ENCODE assay signal across 7 cellular contexts in genomic region chr12:30696103-30696408, GRCh38. TPM values are rescaled to one million over a fixed set of nuclear protein-coding genes. Genes with fewer than 3 reads are reported as not detected.
A peak's percentile ranks its signal among the peaks of the same experiment; 100 is the strongest.
DNase-seq lines count a peak whose midpoint lies in the region; ATAC-seq and TF ChIP-seq lines count a peak whose summit lies in the region.

No MANE protein-coding gene starts in this region.

- H3K27me3 Mint-ChIP-seq in activated T-helper 1 cell treated with anti-CD3 and anti-CD28 coated beads, Interleukin-12 subunit alpha, Interleukin-12 subunit beta, Interleukin-2, Interleukin-4 antibody, amounts not matched to agents 30 ng/mL and 10 ng/mL and 1 ng/mL, durations not matched to agents 14 hours and 24 hours and 36 hours (ENCODE audit: insufficient read depth): peaks cover 6% of the 10 kb centered on the region

- no peak for DNase-seq in activated T-helper 1 cell treated with anti-CD3 and anti-CD28 coated beads, Interleukin-12 subunit alpha, Interleukin-12 subunit beta, Interleukin-2, Interleukin-4 antibody, amounts not matched to agents 30 ng/mL and 10 ng/mL and 1 ng/mL, durations not matched to agents 14 hours and 24 hours and 36 hours (ENCODE audit: low spot score)
- DNase-seq in left lung: no peak
- no peak for DNase-seq in upper lobe of right lung
- no peak for DNase-seq in DMS114 treated with DMSO at 0.1 percent for 48 hours (lab: John Stamatoyannopoulos, UW; ENCODE audit: unreplicated experiment)
- DNase-seq in hypothalamus (lab: John Stamatoyannopoulos, UW): no peak

- H3K4me3 ChIP-seq in left lung (peak overlapping the region; percentile 96 to 98), upper lobe of right lung (peak overlapping the region; percentile 86)

- H3K4me1 ChIP-seq in left lung: peaks cover 16 to 39% of the 10 kb centered on the region in 2 donors
- H3K4me1 ChIP-seq in upper lobe of right lung: peaks cover 23% of the 10 kb centered on the region

- peak overlapping the region; percentile 94 for H3K27ac Mint-ChIP-seq in activated T-helper 1 cell treated with anti-CD3 and anti-CD28 coated beads, Interleukin-12 subunit alpha, Interleukin-12 subunit beta, Interleukin-2, Interleukin-4 antibody, amounts not matched to agents 30 ng/mL and 10 ng/mL and 1 ng/mL, durations not matched to agents 14 hours and 24 hours and 36 hours

- H3K27ac ChIP-seq in left lung (peak overlapping the region; percentile 75 to 81), upper lobe of right lung (peak overlapping the region; percentile 83)

- TF ChIP-seq CTCF in left lung (IDR thresholded peaks at IDR 0.05) (no peak), upper lobe of right lung (IDR thresholded peaks at IDR 0.05) (no peak)

- H3K36me3 Mint-ChIP-seq in activated T-helper 1 cell treated with anti-CD3 and anti-CD28 coated beads, Interleukin-12 subunit alpha, Interleukin-12 subunit beta, Interleukin-2, Interleukin-4 antibody, amounts not matched to agents 30 ng/mL and 10 ng/mL and 1 ng/mL, durations not matched to agents 14 hours and 24 hours and 36 hours (ENCODE audit: low read depth): no peaks in the 10 kb centered on the region

- ATAC-seq in GM19043 (IDR thresholded peaks at IDR 0.05; ENCODE audit: low read depth, unreplicated experiment) (peak; percentile 25), HG02973 (IDR thresholded peaks at IDR 0.05; ENCODE audit: unreplicated experiment) (peak; percentile 16), left lung (no peak), upper lobe of right lung (no peak)

- no peaks in the 10 kb centered on the region for H3K9me3 Mint-ChIP-seq in activated T-helper 1 cell treated with anti-CD3 and anti-CD28 coated beads, Interleukin-12 subunit alpha, Interleukin-12 subunit beta, Interleukin-2, Interleukin-4 antibody, amounts not matched to agents 30 ng/mL and 10 ng/mL and 1 ng/mL, durations not matched to agents 14 hours and 24 hours and 36 hours

- peaks cover 39% of the 10 kb centered on the region for H3K4me1 Mint-ChIP-seq in activated T-helper 1 cell treated with anti-CD3 and anti-CD28 coated beads, Interleukin-12 subunit alpha, Interleukin-12 subunit beta, Interleukin-2, Interleukin-4 antibody, amounts not matched to agents 30 ng/mL and 10 ng/mL and 1 ng/mL, durations not matched to agents 14 hours and 24 hours and 36 hours (ENCODE audit: low read depth)

- H3K36me3 ChIP-seq in left lung: no peaks in the 10 kb centered on the region
- H3K36me3 ChIP-seq in upper lobe of right lung: no peaks in the 10 kb centered on the region

- intact Hi-C loops in activated T-helper 1 cell treated with anti-CD3 and anti-CD28 coated beads, Interleukin-12 subunit alpha, Interleukin-12 subunit beta, Interleukin-2, Interleukin-4 antibody, amounts not matched to agents 30 ng/mL and 10 ng/mL and 1 ng/mL, durations not matched to agents 14 hours and 24 hours and 36 hours (cut with micrococcal nuclease): loop anchor here (5.0 to 10.0 kb wide), 2 partner anchors 111 to 379 kb away; partner anchors contain the start of gene DDX11
- intact Hi-C loops in left lung (cut with DNase I): no loop called here
- intact Hi-C loops in upper lobe of right lung (cut with DNase I): no loop called here

- H3K27me3 ChIP-seq in left lung (no peaks in the 10 kb centered on the region), upper lobe of right lung (no peaks in the 10 kb centered on the region)

- peak overlapping the region; percentile 96 for H3K4me3 Mint-ChIP-seq in activated T-helper 1 cell treated with anti-CD3 and anti-CD28 coated beads, Interleukin-12 subunit alpha, Interleukin-12 subunit beta, Interleukin-2, Interleukin-4 antibody, amounts not matched to agents 30 ng/mL and 10 ng/mL and 1 ng/mL, durations not matched to agents 14 hours and 24 hours and 36 hours

- no peaks in the 10 kb centered on the region for H3K9me3 ChIP-seq in left lung
- no peaks in the 10 kb centered on the region for H3K9me3 ChIP-seq in upper lobe of right lung

RNA-seq across cellular contexts. Expression of gene IPO8, which starts 0.4 kb away (rescaled TPM):
- total RNA-seq in activated T-helper 1 cell treated with anti-CD3 and anti-CD28 coated beads, Interleukin-12 subunit alpha, Interleukin-12 subunit beta, Interleukin-2, Interleukin-4 antibody, amounts not matched to agents 30 ng/mL and 10 ng/mL and 1 ng/mL, durations not matched to agents 14 hours and 24 hours and 36 hours: 41.8 and 50.5 TPM in 2 replicates
- total RNA-seq in left lung (10 to 100 TPM; 48.4 to 49.0 TPM), upper lobe of right lung (48.3 TPM)

RNA-seq across cellular contexts. Expression of gene CAPRIN2, which starts 58.7 kb away (rescaled TPM):
- 9.1 and 9.4 TPM in 2 replicates for total RNA-seq in activated T-helper 1 cell treated with anti-CD3 and anti-CD28 coated beads, Interleukin-12 subunit alpha, Interleukin-12 subunit beta, Interleukin-2, Interleukin-4 antibody, amounts not matched to agents 30 ng/mL and 10 ng/mL and 1 ng/mL, durations not matched to agents 14 hours and 24 hours and 36 hours
- total RNA-seq in left lung (10 to 100 TPM; 16.4 to 20.1 TPM), upper lobe of right lung (17.2 TPM)

Comparison
In these comparisons a context has a peak if more than half of its experiments do, and no peak if none do; other contexts are left out.
1. ATAC-seq: peak in GM19043 (single experiment) and HG02973 (single experiment); none in left lung (single experiment) and upper lobe of right lung (single experiment).